ENCODE assay signal across 18 cellular contexts in genomic region chr5:84693256-84693655, GRCh38.
"Had no signal": no experiment of that assay in that cellular context is flagged by ENCODE, and none has a peak within 500 bp of the region (broad histone marks: within the 10 kb centered on the region; RNA-seq: fewer than 3 reads in every experiment).

No MANE protein-coding gene starts in this region.

- H3K4me3 Mint-ChIP-seq: activated CD4-positive, alpha-beta T cell treated with anti-CD3 and anti-CD28 coated beads, Interleukin-2, amount 10 ng/mL, durations not matched to agents 7 days and 5 days; activated CD8-positive, alpha-beta T cell treated with anti-CD3 and anti-CD28 coated beads, Interleukin-2, amount 10 ng/mL, durations not matched to agents 7 days and 5 days; activated naive CD4-positive, alpha-beta T cell treated with anti-CD3 and anti-CD28 coated beads, Interleukin-2, amount 10 ng/mL, durations not matched to agents 7 days and 5 days; activated naive CD8-positive, alpha-beta T cell treated with anti-CD3 and anti-CD28 coated beads, Interleukin-2, amount 50 U/mL, for 24 hours; activated T-cell treated with anti-CD3 and anti-CD28 coated beads, Interleukin-2, amount 50 U/mL, for 24 hours; stimulated activated naive CD8-positive, alpha-beta T cell treated with anti-CD3 and anti-CD28 coated beads, Interleukin-15, Interleukin-2, amounts not matched to agents 100 ng/mL and 50 ng/mL, for 24 hours; type B pancreatic cell had no signal

- H3K36me3 Mint-ChIP-seq: activated naive CD4-positive, alpha-beta T cell treated with anti-CD3 and anti-CD28 coated beads, Interleukin-2, amount 10 ng/mL, durations not matched to agents 7 days and 5 days; type B pancreatic cell had no signal

- H3K4me1 Mint-ChIP-seq: activated CD4-positive, alpha-beta T cell treated with anti-CD3 and anti-CD28 coated beads, Interleukin-2, amount 10 ng/mL, durations not matched to agents 7 days and 5 days; activated naive CD4-positive, alpha-beta T cell treated with anti-CD3 and anti-CD28 coated beads, Interleukin-2, amount 10 ng/mL, durations not matched to agents 7 days and 5 days; activated naive CD8-positive, alpha-beta T cell treated with anti-CD3 and anti-CD28 coated beads, Interleukin-2, amount 50 U/mL, for 24 hours had no signal

- H3K27ac ChIP-seq: foreskin keratinocyte, left lung, prostate gland, testis had no signal

- H3K4me1 ChIP-seq: foreskin keratinocyte, left lung, prostate gland, testis had no signal

- DNase-seq: activated CD4-positive, alpha-beta T cell treated with anti-CD3 and anti-CD28 coated beads, Interleukin-2, amount 10 ng/mL, durations not matched to agents 7 days and 5 days; activated CD8-positive, alpha-beta T cell treated with anti-CD3 and anti-CD28 coated beads, Interleukin-2, amount 10 ng/mL, durations not matched to agents 7 days and 5 days; activated naive CD4-positive, alpha-beta T cell treated with anti-CD3 and anti-CD28 coated beads, Interleukin-2, amount 10 ng/mL, durations not matched to agents 7 days and 5 days; activated naive CD8-positive, alpha-beta T cell treated with anti-CD3 and anti-CD28 coated beads, Interleukin-2, amount 50 U/mL, for 24 hours; activated T-cell treated with anti-CD3 and anti-CD28 coated beads, Interleukin-2, amount 50 U/mL, for 24 hours; aorta; foreskin keratinocyte; kidney; left lung; occipital lobe; right cardiac atrium; stimulated activated CD4-positive, alpha-beta T cell treated with anti-CD3 and anti-CD28 coated beads, Interleukin-2, amount 100 ng/mL, for 24 hours; T1000; testis had no signal

- H3K27me3 Mint-ChIP-seq: activated CD4-positive, alpha-beta T cell treated with anti-CD3 and anti-CD28 coated beads, Interleukin-2, amount 10 ng/mL, durations not matched to agents 7 days and 5 days; activated naive CD4-positive, alpha-beta T cell treated with anti-CD3 and anti-CD28 coated beads, Interleukin-2, amount 10 ng/mL, durations not matched to agents 7 days and 5 days; activated naive CD8-positive, alpha-beta T cell treated with anti-CD3 and anti-CD28 coated beads, Interleukin-2, amount 50 U/mL, for 24 hours; activated T-cell treated with anti-CD3 and anti-CD28 coated beads, Interleukin-2, amount 50 U/mL, for 24 hours; stimulated activated naive CD8-positive, alpha-beta T cell treated with anti-CD3 and anti-CD28 coated beads, Interleukin-15, Interleukin-2, amounts not matched to agents 100 ng/mL and 50 ng/mL, for 24 hours; type B pancreatic cell had no signal

- H3K27me3 ChIP-seq: foreskin keratinocyte, left lung, testis had no signal

- H3K9me3 ChIP-seq: prostate gland, testis had no signal

- H3K36me3 ChIP-seq: left lung, prostate gland had no signal

- H3K4me3 ChIP-seq: left lung, prostate gland, testis had no signal

- H3K9me3 Mint-ChIP-seq: activated CD4-positive, alpha-beta T cell treated with anti-CD3 and anti-CD28 coated beads, Interleukin-2, amount 10 ng/mL, durations not matched to agents 7 days and 5 days; activated naive CD8-positive, alpha-beta T cell treated with anti-CD3 and anti-CD28 coated beads, Interleukin-2, amount 50 U/mL, for 24 hours; activated T-helper 2 cell treated with anti-CD3 and anti-CD28 coated beads, Interferon-gamma antibody, Interleukin-2, Interleukin-4, amounts not matched to agents 10 μg/mL and 5 μg/mL and 100 μg/mL, durations not matched to agents 14 hours and 24 hours and 36 hours; type B pancreatic cell had no signal

- H3K27ac Mint-ChIP-seq: activated CD4-positive, alpha-beta T cell treated with anti-CD3 and anti-CD28 coated beads, Interleukin-2, amount 10 ng/mL, durations not matched to agents 7 days and 5 days; activated CD8-positive, alpha-beta T cell treated with anti-CD3 and anti-CD28 coated beads, Interleukin-2, amount 10 ng/mL, durations not matched to agents 7 days and 5 days; activated naive CD4-positive, alpha-beta T cell treated with anti-CD3 and anti-CD28 coated beads, Interleukin-2, amount 10 ng/mL, durations not matched to agents 7 days and 5 days; activated naive CD8-positive, alpha-beta T cell treated with anti-CD3 and anti-CD28 coated beads, Interleukin-2, amount 50 U/mL, for 24 hours; activated T-cell treated with anti-CD3 and anti-CD28 coated beads, Interleukin-2, amount 50 U/mL, for 24 hours; activated T-helper 2 cell treated with anti-CD3 and anti-CD28 coated beads, Interferon-gamma antibody, Interleukin-2, Interleukin-4, amounts not matched to agents 10 μg/mL and 5 μg/mL and 100 μg/mL, durations not matched to agents 14 hours and 24 hours and 36 hours; stimulated activated naive CD8-positive, alpha-beta T cell treated with anti-CD3 and anti-CD28 coated beads, Interleukin-15, Interleukin-2, amounts not matched to agents 100 ng/mL and 50 ng/mL, for 24 hours; type B pancreatic cell had no signal
